1 cellular context compared by ENCODE assay signal in genomic region chr2:144351687-144352086, GRCh38.
TF ChIP-seq lines count a peak whose summit lies in the region.

No MANE protein-coding gene starts in this region.

TF ChIP-seq in IMR-90, 13 proteins besides CTCF, POLR2A, EP300 and RAD21 (continued from another document):
- TF ChIP-seq USF2 (IDR thresholded peaks at IDR 0.05; ENCODE audit: low read depth, low read length), result no peak
- no peak for TF ChIP-seq FOS (IDR thresholded peaks at IDR 0.05; ENCODE audit: low read depth, low read length)
- no peak for TF ChIP-seq SMC3 (IDR thresholded peaks at IDR 0.05; ENCODE audit: low read depth, low read length)
- no peak for TF ChIP-seq NFE2L2 (IDR thresholded peaks at IDR 0.05; ENCODE audit: low read depth, low read length)
TF ChIP-seq in IMR-90: peak in this region for 0.
